ENCODE assay signal across 1 cellular context in the genomic region with DNA sequence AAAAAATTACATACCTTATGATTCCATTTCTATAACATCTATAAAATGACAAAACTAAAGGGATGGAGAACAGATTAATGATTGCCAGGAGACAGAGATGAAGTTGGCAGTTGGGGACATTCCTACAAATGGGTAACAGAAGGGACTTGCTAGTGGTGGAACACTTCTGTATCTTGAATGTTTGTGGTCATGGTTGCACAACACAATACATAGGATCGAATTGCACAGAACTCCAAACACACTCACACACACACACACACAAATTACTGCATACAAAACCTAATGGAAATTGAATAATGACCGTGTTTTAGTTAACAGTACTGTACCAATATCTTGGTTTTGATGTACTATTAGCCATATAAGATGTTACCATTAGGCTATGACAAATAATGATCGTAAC.
TF ChIP-seq lines count a peak whose summit lies in the region.

No MANE protein-coding gene starts in this region.

TF ChIP-seq in H1, 55 proteins besides CTCF, POLR2A, EP300 and RAD21 (continued from another document):
- TF ChIP-seq, protein P1, sequence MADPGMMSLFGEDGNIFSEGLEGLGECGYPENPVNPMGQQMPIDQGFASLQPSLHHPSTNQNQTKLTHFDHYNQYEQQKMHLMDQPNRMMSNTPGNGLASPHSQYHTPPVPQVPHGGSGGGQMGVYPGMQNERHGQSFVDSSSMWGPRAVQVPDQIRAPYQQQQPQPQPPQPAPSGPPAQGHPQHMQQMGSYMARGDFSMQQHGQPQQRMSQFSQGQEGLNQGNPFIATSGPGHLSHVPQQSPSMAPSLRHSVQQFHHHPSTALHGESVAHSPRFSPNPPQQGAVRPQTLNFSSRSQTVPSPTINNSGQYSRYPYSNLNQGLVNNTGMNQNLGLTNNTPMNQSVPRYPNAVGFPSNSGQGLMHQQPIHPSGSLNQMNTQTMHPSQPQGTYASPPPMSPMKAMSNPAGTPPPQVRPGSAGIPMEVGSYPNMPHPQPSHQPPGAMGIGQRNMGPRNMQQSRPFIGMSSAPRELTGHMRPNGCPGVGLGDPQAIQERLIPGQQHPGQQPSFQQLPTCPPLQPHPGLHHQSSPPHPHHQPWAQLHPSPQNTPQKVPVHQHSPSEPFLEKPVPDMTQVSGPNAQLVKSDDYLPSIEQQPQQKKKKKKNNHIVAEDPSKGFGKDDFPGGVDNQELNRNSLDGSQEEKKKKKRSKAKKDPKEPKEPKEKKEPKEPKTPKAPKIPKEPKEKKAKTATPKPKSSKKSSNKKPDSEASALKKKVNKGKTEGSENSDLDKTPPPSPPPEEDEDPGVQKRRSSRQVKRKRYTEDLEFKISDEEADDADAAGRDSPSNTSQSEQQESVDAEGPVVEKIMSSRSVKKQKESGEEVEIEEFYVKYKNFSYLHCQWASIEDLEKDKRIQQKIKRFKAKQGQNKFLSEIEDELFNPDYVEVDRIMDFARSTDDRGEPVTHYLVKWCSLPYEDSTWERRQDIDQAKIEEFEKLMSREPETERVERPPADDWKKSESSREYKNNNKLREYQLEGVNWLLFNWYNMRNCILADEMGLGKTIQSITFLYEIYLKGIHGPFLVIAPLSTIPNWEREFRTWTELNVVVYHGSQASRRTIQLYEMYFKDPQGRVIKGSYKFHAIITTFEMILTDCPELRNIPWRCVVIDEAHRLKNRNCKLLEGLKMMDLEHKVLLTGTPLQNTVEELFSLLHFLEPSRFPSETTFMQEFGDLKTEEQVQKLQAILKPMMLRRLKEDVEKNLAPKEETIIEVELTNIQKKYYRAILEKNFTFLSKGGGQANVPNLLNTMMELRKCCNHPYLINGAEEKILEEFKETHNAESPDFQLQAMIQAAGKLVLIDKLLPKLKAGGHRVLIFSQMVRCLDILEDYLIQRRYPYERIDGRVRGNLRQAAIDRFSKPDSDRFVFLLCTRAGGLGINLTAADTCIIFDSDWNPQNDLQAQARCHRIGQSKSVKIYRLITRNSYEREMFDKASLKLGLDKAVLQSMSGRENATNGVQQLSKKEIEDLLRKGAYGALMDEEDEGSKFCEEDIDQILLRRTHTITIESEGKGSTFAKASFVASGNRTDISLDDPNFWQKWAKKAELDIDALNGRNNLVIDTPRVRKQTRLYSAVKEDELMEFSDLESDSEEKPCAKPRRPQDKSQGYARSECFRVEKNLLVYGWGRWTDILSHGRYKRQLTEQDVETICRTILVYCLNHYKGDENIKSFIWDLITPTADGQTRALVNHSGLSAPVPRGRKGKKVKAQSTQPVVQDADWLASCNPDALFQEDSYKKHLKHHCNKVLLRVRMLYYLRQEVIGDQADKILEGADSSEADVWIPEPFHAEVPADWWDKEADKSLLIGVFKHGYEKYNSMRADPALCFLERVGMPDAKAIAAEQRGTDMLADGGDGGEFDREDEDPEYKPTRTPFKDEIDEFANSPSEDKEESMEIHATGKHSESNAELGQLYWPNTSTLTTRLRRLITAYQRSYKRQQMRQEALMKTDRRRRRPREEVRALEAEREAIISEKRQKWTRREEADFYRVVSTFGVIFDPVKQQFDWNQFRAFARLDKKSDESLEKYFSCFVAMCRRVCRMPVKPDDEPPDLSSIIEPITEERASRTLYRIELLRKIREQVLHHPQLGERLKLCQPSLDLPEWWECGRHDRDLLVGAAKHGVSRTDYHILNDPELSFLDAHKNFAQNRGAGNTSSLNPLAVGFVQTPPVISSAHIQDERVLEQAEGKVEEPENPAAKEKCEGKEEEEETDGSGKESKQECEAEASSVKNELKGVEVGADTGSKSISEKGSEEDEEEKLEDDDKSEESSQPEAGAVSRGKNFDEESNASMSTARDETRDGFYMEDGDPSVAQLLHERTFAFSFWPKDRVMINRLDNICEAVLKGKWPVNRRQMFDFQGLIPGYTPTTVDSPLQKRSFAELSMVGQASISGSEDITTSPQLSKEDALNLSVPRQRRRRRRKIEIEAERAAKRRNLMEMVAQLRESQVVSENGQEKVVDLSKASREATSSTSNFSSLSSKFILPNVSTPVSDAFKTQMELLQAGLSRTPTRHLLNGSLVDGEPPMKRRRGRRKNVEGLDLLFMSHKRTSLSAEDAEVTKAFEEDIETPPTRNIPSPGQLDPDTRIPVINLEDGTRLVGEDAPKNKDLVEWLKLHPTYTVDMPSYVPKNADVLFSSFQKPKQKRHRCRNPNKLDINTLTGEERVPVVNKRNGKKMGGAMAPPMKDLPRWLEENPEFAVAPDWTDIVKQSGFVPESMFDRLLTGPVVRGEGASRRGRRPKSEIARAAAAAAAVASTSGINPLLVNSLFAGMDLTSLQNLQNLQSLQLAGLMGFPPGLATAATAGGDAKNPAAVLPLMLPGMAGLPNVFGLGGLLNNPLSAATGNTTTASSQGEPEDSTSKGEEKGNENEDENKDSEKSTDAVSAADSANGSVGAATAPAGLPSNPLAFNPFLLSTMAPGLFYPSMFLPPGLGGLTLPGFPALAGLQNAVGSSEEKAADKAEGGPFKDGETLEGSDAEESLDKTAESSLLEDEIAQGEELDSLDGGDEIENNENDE (IDR thresholded peaks at IDR 0.05; ENCODE audit: insufficient replicate concordance, low read length) = no peak
- no peak for TF ChIP-seq USF2 (IDR thresholded peaks at IDR 0.05; ENCODE audit: low read length)
- no peak for TF ChIP-seq ASH2L (IDR thresholded peaks at IDR 0.05; ENCODE audit: low read length)
- TF ChIP-seq, protein P2, sequence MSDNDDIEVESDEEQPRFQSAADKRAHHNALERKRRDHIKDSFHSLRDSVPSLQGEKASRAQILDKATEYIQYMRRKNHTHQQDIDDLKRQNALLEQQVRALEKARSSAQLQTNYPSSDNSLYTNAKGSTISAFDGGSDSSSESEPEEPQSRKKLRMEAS (IDR thresholded peaks at IDR 0.05) = no peak
- TF ChIP-seq NANOG (IDR thresholded peaks at IDR 0.05; ENCODE audit: insufficient read depth, low read depth, low read length, poor library complexity, severe bottlenecking) = no peak
- no peak for TF ChIP-seq HDAC2 (IDR thresholded peaks at IDR 0.05; ENCODE audit: borderline replicate concordance in 1 of 2, low read depth in 2 of 2, low read length in 2 of 2)
- TF ChIP-seq SAP30 (IDR thresholded peaks at IDR 0.05; ENCODE audit: insufficient read depth, insufficient replicate concordance, low read length) = no peak
- no peak for TF ChIP-seq PHF8 (conservative IDR thresholded peaks at IDR 0.05; ENCODE audit: low read depth, low read length)
- TF ChIP-seq SRF (IDR thresholded peaks at IDR 0.05; ENCODE audit: low read depth, low read length) = no peak
- no peak for TF ChIP-seq BRCA1 (IDR thresholded peaks at IDR 0.05; ENCODE audit: low read depth, low read length)
- no peak for TF ChIP-seq FOSL1 (IDR thresholded peaks at IDR 0.05; ENCODE audit: insufficient read depth, low read depth, low read length)
- no peak for TF ChIP-seq YY1 (IDR thresholded peaks at IDR 0.05; ENCODE audit: low read depth, low read length)
- TF ChIP-seq BACH1 (IDR thresholded peaks at IDR 0.05; ENCODE audit: low read length) = no peak
- TF ChIP-seq GTF2F1 (IDR thresholded peaks at IDR 0.05; ENCODE audit: borderline replicate concordance, low read depth, low read length) = no peak
TF ChIP-seq in H1: peak in this region for 0.
